In the genomic region with DNA sequence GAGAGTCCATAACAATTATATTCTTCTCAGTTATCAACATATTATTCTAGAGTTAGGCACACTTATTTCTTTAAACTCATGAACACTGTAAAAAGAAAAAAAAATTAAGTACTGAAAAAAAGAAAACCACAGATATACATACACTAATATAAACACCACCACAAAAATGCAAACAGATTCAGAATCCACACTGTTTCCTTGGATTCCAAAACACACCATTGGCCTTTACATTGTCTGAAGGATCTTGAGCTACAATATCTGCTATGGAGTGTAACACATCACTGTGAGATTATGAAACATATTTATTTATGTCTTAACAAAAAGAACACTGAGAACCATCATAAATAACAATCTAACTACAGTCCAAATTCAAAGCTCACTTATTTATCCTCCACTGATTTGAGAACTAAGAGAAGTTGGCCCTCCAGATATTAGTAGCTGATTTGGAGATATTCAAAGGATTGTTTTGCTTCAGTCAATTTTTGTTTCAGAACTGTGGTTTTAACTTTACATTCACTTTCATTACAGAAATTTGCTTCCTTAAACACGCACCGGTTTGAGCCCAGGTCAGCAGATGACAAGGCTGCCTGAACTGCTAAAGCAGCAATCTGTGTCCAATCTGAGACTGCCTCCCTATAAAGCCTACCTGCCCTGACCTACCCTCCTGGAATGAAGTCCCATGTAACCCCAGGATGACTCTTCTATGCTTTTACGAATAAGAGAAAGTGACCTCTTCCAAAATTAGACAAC, we compare ENCODE assay signal across 8 cellular contexts. TPM values are rescaled to one million over a fixed set of nuclear protein-coding genes. Genes with fewer than 3 reads are reported as not detected.
DNase-seq lines count a peak whose midpoint lies in the region; ATAC-seq and TF ChIP-seq lines count a peak whose summit lies in the region.

No MANE protein-coding gene starts in this region.

- H2AFZ ChIP-seq in mammary epithelial cell (ENCODE audit: low read depth, low read length): peak overlapping the region; percentile 97

- in situ Hi-C loops in mammary epithelial cell (cut with MboI; ENCODE audit: low sequenced_read_pairs in 2 of 2): no loop called here

- H3K79me2 ChIP-seq in mammary epithelial cell (ENCODE audit: insufficient read depth, low read length): peaks cover 11% of the 10 kb centered on the region

- H3K4me3 ChIP-seq in mammary epithelial cell (replicated peaks in 1 of 3; ENCODE audit: insufficient read depth in 1 of 3, low read depth in 2 of 3, low read length in 3 of 3) (peak overlapping the region; percentile 47 to 82 (median 74)), BE2C (ENCODE audit: low read depth, low read length) (no peak overlapping the region)

- BruUV-seq in mammary epithelial cell (replicated peaks; lab: Mats Ljungman, UMichigan): no TSS peak

- H3K4me1 ChIP-seq in mammary epithelial cell (ENCODE audit: insufficient read depth, low read length): peaks cover 15% of the 10 kb centered on the region
- H3K4me1 ChIP-seq in BE2C: no peaks in the 10 kb centered on the region

- H3K9me3 Mint-ChIP-seq in stimulated activated memory B cell treated with anti-CD40 and anti-IgM and Interleukin-4, amounts not matched to agents 10 μg/mL and 1 μg/mL and 100 μg/mL, for 72 hours: no peaks in the 10 kb centered on the region

- H3K27me3 ChIP-seq in mammary epithelial cell (ENCODE audit: insufficient read depth, low read length) (no peaks in the 10 kb centered on the region), BE2C (peaks cover 76% of the 10 kb centered on the region)

- dilution Hi-C loops in mammary epithelial cell (cut with HindIII; ENCODE audit: low sequenced_read_pairs): no loop called here

- intact Hi-C loops in mammary epithelial cell (cut with micrococcal nuclease): no loop called here

- H3K36me3 Mint-ChIP-seq in stimulated activated memory B cell treated with anti-CD40 and anti-IgM and Interleukin-4, amounts not matched to agents 10 μg/mL and 1 μg/mL and 100 μg/mL, for 72 hours: no peaks in the 10 kb centered on the region

- peak overlapping the region; percentile 57 for H3K9ac ChIP-seq in mammary epithelial cell (ENCODE audit: insufficient read depth, low read length)

- H4K20me1 ChIP-seq in mammary epithelial cell (ENCODE audit: insufficient read depth, low read length): no peaks in the 10 kb centered on the region

- peaks cover 43% of the 10 kb centered on the region for H3K4me1 Mint-ChIP-seq in stimulated activated memory B cell treated with anti-CD40 and anti-IgM and Interleukin-4, amounts not matched to agents 10 μg/mL and 1 μg/mL and 100 μg/mL, for 72 hours

- peak overlapping the region; percentile 81 for H3K27ac Mint-ChIP-seq in stimulated activated memory B cell treated with anti-CD40 and anti-IgM and Interleukin-4, amounts not matched to agents 10 μg/mL and 1 μg/mL and 100 μg/mL, for 72 hours

- H3K36me3 ChIP-seq in mammary epithelial cell (ENCODE audit: insufficient read depth, low read length) (no peaks in the 10 kb centered on the region), BE2C (no peaks in the 10 kb centered on the region)

- peak; percentile 65 for DNase-seq in GM10266 (ENCODE audit: extremely low spot score)
- DNase-seq in mammary epithelial cell: peak; percentile 11
- no peak for DNase-seq in SK-N-DZ (ENCODE audit: low spot score)
- no peak for DNase-seq in BE2C
- no peak for DNase-seq in Kasumi-1 (lab: John Stamatoyannopoulos, UW)

- CTCF ChIA-PET in mammary epithelial cell (lab: Charles Lee; ENCODE audit: low non-redundant PET): no interaction called here

- H3K4me3 Mint-ChIP-seq in stimulated activated memory B cell treated with anti-CD40 and anti-IgM and Interleukin-4, amounts not matched to agents 10 μg/mL and 1 μg/mL and 100 μg/mL, for 72 hours: peak overlapping the region; percentile 94

- H3K9me3 ChIP-seq in mammary epithelial cell (replicated peaks; ENCODE audit: insufficient read depth, low read length) (no peaks in the 10 kb centered on the region), BE2C (no peaks in the 10 kb centered on the region)

- peak; percentile 77 for ATAC-seq in GM21447 (IDR thresholded peaks at IDR 0.05; ENCODE audit: unreplicated experiment)
- peak; percentile 83 for ATAC-seq in HG03575 (IDR thresholded peaks at IDR 0.05; ENCODE audit: extremely low read depth, insufficient number of reproducible peaks, low FRiP score, unreplicated experiment)
- ATAC-seq in stimulated activated memory B cell treated with anti-CD40 and anti-IgM and Interleukin-4, amounts not matched to agents 10 μg/mL and 1 μg/mL and 100 μg/mL, for 72 hours: peak; percentile 72

- TF ChIP-seq CTCF in GM10266 (IDR thresholded peaks at IDR 0.05; ENCODE audit: control insufficient read depth, insufficient read depth, low read depth, missing control alignments): no peak
- no peak for TF ChIP-seq CTCF in mammary epithelial cell (conservative IDR thresholded peaks at IDR 0.05 in 1 of 2, IDR thresholded peaks at IDR 0.05 in 1 of 2; ENCODE audit: extremely low read depth in 1 of 2, insufficient read depth in 1 of 2, low read depth in 1 of 2, low read length in 2 of 2)
- no peak for TF ChIP-seq CTCF in BE2C (IDR thresholded peaks at IDR 0.05; ENCODE audit: low read depth, low read length)

- 7% methylated on average over 3 of the region's 3 CpGs for WGBS in mammary epithelial cell (ENCODE audit: low coverage, missing lambda C conversion rate)

- no peaks in the 10 kb centered on the region for H3K27me3 Mint-ChIP-seq in stimulated activated memory B cell treated with anti-CD40 and anti-IgM and Interleukin-4, amounts not matched to agents 10 μg/mL and 1 μg/mL and 100 μg/mL, for 72 hours

- H3K4me2 ChIP-seq in mammary epithelial cell (ENCODE audit: insufficient read depth, low read depth, low read length): peak overlapping the region; percentile 87

- peak overlapping the region; percentile 43 for H3K27ac ChIP-seq in mammary epithelial cell (ENCODE audit: insufficient read depth, low read depth, low read length)

RNA-seq across cellular contexts. Expression of gene CDK1, which starts 47.0 kb away (rescaled TPM):
- 10 to 100 TPM in 1 of 2 donors, 1 to 10 TPM in 1; 4.8 to 49.3 TPM for total RNA-seq in mammary epithelial cell
- 38.7 TPM for polyA plus RNA-seq in mammary epithelial cell
- polyA minus RNA-seq in mammary epithelial cell: 9.9 TPM
- polyA plus RNA-seq in SK-N-DZ (2014; cell fraction: cytosol; rRNA removed): 398 and 440 TPM in 2 replicates
- 588 and 637 TPM in 2 replicates for polyA plus RNA-seq in SK-N-DZ (2014; cell fraction: nucleus; rRNA removed)
- 13.7 TPM for polyA plus RNA-seq in BE2C (2012; ENCODE audit: insufficient read depth, insufficient read length, low read depth)

Comparison
In these comparisons a context has a peak if more than half of its experiments do, and no peak if none do; other contexts are left out.
1. DNase-seq: peak in GM10266 (single experiment) and mammary epithelial cell (single experiment); none in SK-N-DZ (single experiment), BE2C (single experiment) and Kasumi-1 (0 of 2).
2. Peak in every context shown above with its lines, with median percentiles within 50 percentile points of each other: ATAC-seq.